ENCODE assay signal across 20 cellular contexts in the genomic region with DNA sequence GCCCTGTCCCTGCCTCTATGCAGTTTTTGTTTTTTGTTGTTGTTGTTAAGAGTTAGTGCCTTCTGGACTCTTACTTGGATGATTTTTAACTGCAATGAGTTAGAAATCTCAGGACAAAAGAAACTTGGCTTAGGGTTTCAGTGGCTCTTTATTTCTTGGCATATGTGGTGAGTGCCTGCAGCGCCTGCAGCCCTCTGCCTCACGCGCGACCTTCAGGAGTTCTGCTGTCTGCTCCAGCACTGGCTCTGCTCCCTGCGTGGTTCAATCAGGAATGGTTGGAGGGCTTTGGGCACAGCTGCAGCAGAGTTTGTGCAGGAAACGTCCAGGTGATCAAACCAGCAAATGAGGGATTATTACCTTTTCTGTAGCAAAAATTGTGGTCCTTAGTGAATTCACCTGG. TPM values are rescaled to one million over a fixed set of nuclear protein-coding genes. Genes with fewer than 3 reads are reported as not detected.
DNase-seq lines count a peak whose midpoint lies in the region; ATAC-seq and TF ChIP-seq lines count a peak whose summit lies in the region.
"Had no signal": no experiment of that assay in that cellular context is flagged by ENCODE, and none has a peak within 500 bp of the region (broad histone marks: within the 10 kb centered on the region; RNA-seq: fewer than 3 reads in every experiment).

No MANE protein-coding gene starts in this region.

- H3K4me1 ChIP-seq in esophagus muscularis mucosa (peaks cover 0 to 10% (median 0%) of the 10 kb centered on the region in 4 donors), neural progenitor cell (no peaks in the 10 kb centered on the region)

- no peak overlapping the region for H3K9ac ChIP-seq in neural progenitor cell

- no peak for TF ChIP-seq EP300 in esophagus muscularis mucosa (IDR thresholded peaks at IDR 0.05)

- H3K9me3 ChIP-seq in esophagus muscularis mucosa (no peaks in the 10 kb centered on the region), neural progenitor cell (ENCODE audit: low read depth) (no peaks in the 10 kb centered on the region)
- H3K9me3 ChIP-seq: Caco-2, HAP-1 had no signal

- TF ChIP-seq CTCF in WTC11 (IDR thresholded peaks at IDR 0.05), result no peak
- no peak for TF ChIP-seq CTCF in esophagus muscularis mucosa (IDR thresholded peaks at IDR 0.05)
- TF ChIP-seq CTCF in neural progenitor cell (IDR thresholded peaks at IDR 0.05), result no peak

- 79% methylated on average over 6 of the region's 6 CpGs for WGBS in esophagus muscularis mucosa

- H3K36me3 ChIP-seq in esophagus muscularis mucosa (no peaks in the 10 kb centered on the region), neural progenitor cell (no peaks in the 10 kb centered on the region)
- H3K36me3 ChIP-seq: HAP-1 had no signal

- H3K27me3 Mint-ChIP-seq in WTC11 (ENCODE audit: low read depth) (no peaks in the 10 kb centered on the region), neural progenitor cell (ENCODE audit: insufficient read depth, low read depth) (peaks cover 5% of the 10 kb centered on the region)

- ATAC-seq in WTC11, result no peak
- no peak for ATAC-seq in GM21360 (IDR thresholded peaks at IDR 0.05; ENCODE audit: unreplicated experiment)
- ATAC-seq: Panc1 had no signal

- H3K4me3 Mint-ChIP-seq in WTC11 (no peak overlapping the region), neural progenitor cell (no peak overlapping the region)
- H3K4me3 Mint-ChIP-seq: B cell; CD4-positive, CD25-positive, alpha-beta regulatory T cell had no signal

- intact Hi-C loops in esophagus muscularis mucosa (cut with DNase I), result no loop called here

- H3K4me2 ChIP-seq in neural progenitor cell, result no peak overlapping the region

- H3F3A ChIP-seq in neural progenitor cell (ENCODE audit: low read depth), result no peaks in the 10 kb centered on the region

- H3K79me2 ChIP-seq in neural progenitor cell (ENCODE audit: low read depth), result no peaks in the 10 kb centered on the region

- POLR2A ChIA-PET in WTC11 (lab: Charles Lee), result no interaction called here

- DNase-seq in NCI-H1092 treated with DMSO at 0.1 percent for 48 hours (lab: John Stamatoyannopoulos, UW) (peak; percentile 43), NCI-H1092 (lab: John Stamatoyannopoulos, UW) (no peak), WTC11 (ENCODE audit: low spot score) (no peak), esophagus muscularis mucosa (ENCODE audit: extremely low spot score) (peak; percentile 34), neural progenitor cell (ENCODE audit: low spot score) (no peak), SIG-M5 (lab: John Stamatoyannopoulos, UW) (no peak), SK-N-DZ (ENCODE audit: low spot score) (no peak)
- DNase-seq: Caco-2; CD4-positive, CD25-positive, alpha-beta regulatory T cell; DMS53; Karpas-422; MM.1S; NCI-H187 treated with DMSO at 0.1 percent for 48 hours; NCI-H2171 treated with DMSO at 0.1 percent for 48 hours; NCI-H82 had no signal

- peaks cover 82% of the 10 kb centered on the region for H3K4me1 Mint-ChIP-seq in WTC11
- H3K4me1 Mint-ChIP-seq in neural progenitor cell, result peaks cover 55% of the 10 kb centered on the region
- H3K4me1 Mint-ChIP-seq: B cell; CD4-positive, CD25-positive, alpha-beta regulatory T cell had no signal

- H3K27ac ChIP-seq in esophagus muscularis mucosa (replicated peaks in 1 of 4), result no peak overlapping the region
- no peak overlapping the region for H3K27ac ChIP-seq in neural progenitor cell
- H3K27ac ChIP-seq: 22Rv1 had no signal

- H4K20me1 ChIP-seq in neural progenitor cell (ENCODE audit: low read depth), result no peaks in the 10 kb centered on the region

- H3K27me3 ChIP-seq in esophagus muscularis mucosa (peaks cover 0 to 3% (median 0%) of the 10 kb centered on the region in 4 donors), neural progenitor cell (no peaks in the 10 kb centered on the region)

- no peak overlapping the region for H3K4me3 ChIP-seq in esophagus muscularis mucosa
- no peak overlapping the region for H3K4me3 ChIP-seq in neural progenitor cell
- H3K4me3 ChIP-seq: HAP-1 had no signal

- no peaks in the 10 kb centered on the region for H3K36me3 Mint-ChIP-seq in WTC11
- H3K36me3 Mint-ChIP-seq in neural progenitor cell, result peaks cover 10% of the 10 kb centered on the region
- H3K36me3 Mint-ChIP-seq: CD4-positive, CD25-positive, alpha-beta regulatory T cell had no signal

- TF ChIP-seq POLR2A in esophagus muscularis mucosa (IDR thresholded peaks at IDR 0.05; ENCODE audit: low read depth), result no peak

- H2AFZ ChIP-seq in neural progenitor cell (replicated peaks), result no peak overlapping the region

- no peaks in the 10 kb centered on the region for H3K9me3 Mint-ChIP-seq in WTC11
- H3K9me3 Mint-ChIP-seq in neural progenitor cell, result no peaks in the 10 kb centered on the region

- CTCF ChIA-PET in WTC11 (lab: Charles Lee), result no interaction called here

- 0 out of 2 replicates have a peak overlapping the region, but pooled peaks have one; percentile 30 for H3K27ac Mint-ChIP-seq in WTC11
- peak overlapping the region; percentile 62 for H3K27ac Mint-ChIP-seq in neural progenitor cell
- H3K27ac Mint-ChIP-seq: B cell; CD4-positive, CD25-positive, alpha-beta regulatory T cell had no signal

TF ChIP-seq in WTC11, 78 proteins besides CTCF, POLR2A, EP300 and RAD21 (continues in another document):
- TF ChIP-seq, protein P1, sequence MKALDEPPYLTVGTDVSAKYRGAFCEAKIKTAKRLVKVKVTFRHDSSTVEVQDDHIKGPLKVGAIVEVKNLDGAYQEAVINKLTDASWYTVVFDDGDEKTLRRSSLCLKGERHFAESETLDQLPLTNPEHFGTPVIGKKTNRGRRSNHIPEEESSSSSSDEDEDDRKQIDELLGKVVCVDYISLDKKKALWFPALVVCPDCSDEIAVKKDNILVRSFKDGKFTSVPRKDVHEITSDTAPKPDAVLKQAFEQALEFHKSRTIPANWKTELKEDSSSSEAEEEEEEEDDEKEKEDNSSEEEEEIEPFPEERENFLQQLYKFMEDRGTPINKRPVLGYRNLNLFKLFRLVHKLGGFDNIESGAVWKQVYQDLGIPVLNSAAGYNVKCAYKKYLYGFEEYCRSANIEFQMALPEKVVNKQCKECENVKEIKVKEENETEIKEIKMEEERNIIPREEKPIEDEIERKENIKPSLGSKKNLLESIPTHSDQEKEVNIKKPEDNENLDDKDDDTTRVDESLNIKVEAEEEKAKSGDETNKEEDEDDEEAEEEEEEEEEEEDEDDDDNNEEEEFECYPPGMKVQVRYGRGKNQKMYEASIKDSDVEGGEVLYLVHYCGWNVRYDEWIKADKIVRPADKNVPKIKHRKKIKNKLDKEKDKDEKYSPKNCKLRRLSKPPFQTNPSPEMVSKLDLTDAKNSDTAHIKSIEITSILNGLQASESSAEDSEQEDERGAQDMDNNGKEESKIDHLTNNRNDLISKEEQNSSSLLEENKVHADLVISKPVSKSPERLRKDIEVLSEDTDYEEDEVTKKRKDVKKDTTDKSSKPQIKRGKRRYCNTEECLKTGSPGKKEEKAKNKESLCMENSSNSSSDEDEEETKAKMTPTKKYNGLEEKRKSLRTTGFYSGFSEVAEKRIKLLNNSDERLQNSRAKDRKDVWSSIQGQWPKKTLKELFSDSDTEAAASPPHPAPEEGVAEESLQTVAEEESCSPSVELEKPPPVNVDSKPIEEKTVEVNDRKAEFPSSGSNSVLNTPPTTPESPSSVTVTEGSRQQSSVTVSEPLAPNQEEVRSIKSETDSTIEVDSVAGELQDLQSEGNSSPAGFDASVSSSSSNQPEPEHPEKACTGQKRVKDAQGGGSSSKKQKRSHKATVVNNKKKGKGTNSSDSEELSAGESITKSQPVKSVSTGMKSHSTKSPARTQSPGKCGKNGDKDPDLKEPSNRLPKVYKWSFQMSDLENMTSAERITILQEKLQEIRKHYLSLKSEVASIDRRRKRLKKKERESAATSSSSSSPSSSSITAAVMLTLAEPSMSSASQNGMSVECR (CRISPR knock-in tag; IDR thresholded peaks at IDR 0.05; ENCODE audit: borderline replicate concordance), result no peak
- TF ChIP-seq TCF7 (CRISPR knock-in tag; IDR thresholded peaks at IDR 0.05; ENCODE audit: low read depth), result no peak
- TF ChIP-seq, protein P2, sequence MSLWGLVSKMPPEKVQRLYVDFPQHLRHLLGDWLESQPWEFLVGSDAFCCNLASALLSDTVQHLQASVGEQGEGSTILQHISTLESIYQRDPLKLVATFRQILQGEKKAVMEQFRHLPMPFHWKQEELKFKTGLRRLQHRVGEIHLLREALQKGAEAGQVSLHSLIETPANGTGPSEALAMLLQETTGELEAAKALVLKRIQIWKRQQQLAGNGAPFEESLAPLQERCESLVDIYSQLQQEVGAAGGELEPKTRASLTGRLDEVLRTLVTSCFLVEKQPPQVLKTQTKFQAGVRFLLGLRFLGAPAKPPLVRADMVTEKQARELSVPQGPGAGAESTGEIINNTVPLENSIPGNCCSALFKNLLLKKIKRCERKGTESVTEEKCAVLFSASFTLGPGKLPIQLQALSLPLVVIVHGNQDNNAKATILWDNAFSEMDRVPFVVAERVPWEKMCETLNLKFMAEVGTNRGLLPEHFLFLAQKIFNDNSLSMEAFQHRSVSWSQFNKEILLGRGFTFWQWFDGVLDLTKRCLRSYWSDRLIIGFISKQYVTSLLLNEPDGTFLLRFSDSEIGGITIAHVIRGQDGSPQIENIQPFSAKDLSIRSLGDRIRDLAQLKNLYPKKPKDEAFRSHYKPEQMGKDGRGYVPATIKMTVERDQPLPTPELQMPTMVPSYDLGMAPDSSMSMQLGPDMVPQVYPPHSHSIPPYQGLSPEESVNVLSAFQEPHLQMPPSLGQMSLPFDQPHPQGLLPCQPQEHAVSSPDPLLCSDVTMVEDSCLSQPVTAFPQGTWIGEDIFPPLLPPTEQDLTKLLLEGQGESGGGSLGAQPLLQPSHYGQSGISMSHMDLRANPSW (CRISPR knock-in tag; conservative IDR thresholded peaks at IDR 0.05; ENCODE audit: low read depth), result no peak
- TF ChIP-seq CBFB (CRISPR knock-in tag; IDR thresholded peaks at IDR 0.05; ENCODE audit: low read depth), result no peak
- TF ChIP-seq NFE2L1 (CRISPR knock-in tag; IDR thresholded peaks at IDR 0.05), result no peak
- no peak for TF ChIP-seq E2F1 (CRISPR knock-in tag; IDR thresholded peaks at IDR 0.05)

RNA-seq across cellular contexts. Expression of gene PPM1H, which starts 19.8 kb away (rescaled TPM):
- total RNA-seq in WTC11 (2021), result 37.1 to 45.6 TPM (median 40.9 TPM) in 3 replicates
- total RNA-seq in esophagus muscularis mucosa, result 1 to 10 TPM in 3 of 4 donors, under 1 TPM in 1; 0.83 to 3.0 (median 2.3) TPM
- total RNA-seq in neural progenitor cell (ENCODE audit: low replicate concordance), result 3.5 and 4.6 TPM in 2 replicates
- polyA plus RNA-seq in SK-N-DZ (2014; cell fraction: cytosol; rRNA removed), result 6.2 and 6.7 TPM in 2 replicates
- 4.5 and 4.9 TPM in 2 replicates for polyA plus RNA-seq in SK-N-DZ (2014; cell fraction: nucleus; rRNA removed)
- total RNA-seq: B cell had no signal

Comparison
In these comparisons a context has a peak if more than half of its experiments do, and no peak if none do; other contexts are left out.
1. DNase-seq: peak in NCI-H1092 treated with DMSO at 0.1 percent for 48 hours (single experiment) and esophagus muscularis mucosa (single experiment); none in NCI-H1092 (single experiment), WTC11 (single experiment), neural progenitor cell (single experiment), SIG-M5 (single experiment) and SK-N-DZ (single experiment).